In the genomic region with DNA sequence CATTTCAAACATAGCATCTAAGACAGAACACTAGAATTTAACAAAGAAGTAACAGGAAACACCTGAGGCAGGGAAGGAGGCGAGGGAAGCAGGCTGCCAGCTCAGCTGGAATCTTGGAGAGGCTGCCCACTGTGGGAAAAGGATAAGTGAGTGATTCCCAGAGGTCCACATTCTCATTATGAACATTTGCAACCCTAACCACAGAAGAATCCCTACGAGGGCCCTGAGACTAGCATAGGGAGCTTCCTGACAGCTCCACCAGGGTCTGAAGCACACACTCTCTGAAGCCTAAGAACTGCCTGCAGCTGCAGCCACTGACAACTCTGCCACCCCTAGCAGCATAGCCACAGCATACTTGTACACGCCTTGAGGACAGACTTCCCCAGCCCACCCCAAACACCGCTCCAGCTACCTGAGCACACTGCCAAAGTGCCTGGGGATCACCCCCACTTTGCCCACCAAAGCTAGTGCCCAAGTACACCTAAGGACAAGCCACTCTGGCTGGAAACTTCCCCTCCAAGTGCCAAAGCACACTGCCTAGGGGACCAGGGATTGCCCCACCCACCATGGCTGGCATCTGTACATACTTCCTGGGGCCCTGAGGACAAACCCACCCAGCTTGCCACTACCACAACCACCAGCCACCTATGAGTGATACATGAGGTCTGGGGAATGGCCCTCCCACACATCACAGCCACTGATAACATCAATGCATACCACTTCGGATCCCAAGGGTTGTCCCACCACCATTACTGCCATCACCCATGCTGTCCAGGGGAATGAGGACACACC, we compare ENCODE assay signal across 14 cellular contexts.
DNase-seq lines count a peak whose midpoint lies in the region; FAIRE-seq and TF ChIP-seq lines count a peak whose summit lies in the region.
"Had no signal": no experiment of that assay in that cellular context is flagged by ENCODE, and none has a peak within 500 bp of the region (broad histone marks: within the 10 kb centered on the region; RNA-seq: fewer than 3 reads in every experiment).

No MANE protein-coding gene starts in this region.

- H3K36me3 ChIP-seq in endothelial cell of umbilical vein (ENCODE audit: control insufficient read depth in 2 of 2, extremely low read depth in 1 of 2, insufficient read depth in 2 of 2, low read length in 2 of 2) (no peaks in the 10 kb centered on the region), H7 (replicated peaks; ENCODE audit: control insufficient read depth, insufficient read depth, low read length) (no peaks in the 10 kb centered on the region; the same call in 1 of the 2 replicates)
- H3K36me3 ChIP-seq: gastrocnemius medialis had no signal

- H3K27ac ChIP-seq in endothelial cell of umbilical vein (ENCODE audit: insufficient read depth, low read depth, low read length): peak overlapping the region; percentile 74
- H3K27ac ChIP-seq: gastrocnemius medialis had no signal

- no peaks in the 10 kb centered on the region for H3K9me1 ChIP-seq in endothelial cell of umbilical vein (replicated peaks; ENCODE audit: control insufficient read depth, extremely low read depth, insufficient read depth, low read length)

- peak overlapping the region; percentile 33 for H3K27ac Mint-ChIP-seq in osteocyte (ENCODE audit: unreplicated experiment)
- no peak overlapping the region for H3K27ac Mint-ChIP-seq in progenitor cell of endocrine pancreas

- H4K20me1 ChIP-seq in endothelial cell of umbilical vein (replicated peaks; ENCODE audit: control insufficient read depth, extremely low read depth, insufficient read depth, low read length): no peaks in the 10 kb centered on the region

- CTCF ChIA-PET in endothelial cell of umbilical vein (lab: Charles Lee): interaction anchor here (1.5 kb wide), 1 partner anchor 68 kb away, joined by 5 read pairs; no protein-coding TSS in a partner anchor

- no peaks in the 10 kb centered on the region for H3K27me3 Mint-ChIP-seq in osteocyte (ENCODE audit: unreplicated experiment)
- no peaks in the 10 kb centered on the region for H3K27me3 Mint-ChIP-seq in progenitor cell of endocrine pancreas

- no TSS peak for BruUV-seq in endothelial cell of umbilical vein (replicated peaks; lab: Mats Ljungman, UMichigan)

- peaks cover 6% of the 10 kb centered on the region for H3K4me1 ChIP-seq in endothelial cell of umbilical vein (ENCODE audit: control insufficient read depth, extremely low read depth, insufficient read depth, low read length)

- peak; percentile 14 for DNase-seq in D341Med (ENCODE audit: low spot score)
- DNase-seq in LHCN-M2 (ENCODE audit: low read depth): peak; percentile 63
- peak; percentile 96 for DNase-seq in endothelial cell of umbilical vein (ENCODE audit: low read depth, low spot score)
- no peak for DNase-seq in osteocyte (ENCODE audit: extremely low spot score, unreplicated experiment)
- DNase-seq in H7: no peak
- DNase-seq in DMS53 (lab: John Stamatoyannopoulos, UW): no peak
- no peak for DNase-seq in COLO668 (lab: John Stamatoyannopoulos, UW; ENCODE audit: unreplicated experiment)
- no peak for DNase-seq in progenitor cell of endocrine pancreas (ENCODE audit: low spot score, unreplicated experiment)
- DNase-seq: activated T-cell treated with anti-CD3 and anti-CD28 coated beads for 4 hours, gastrocnemius medialis, left cardiac atrium, NCI-H1417, NCI-H526, RPMI8226 had no signal

- no peak for TF ChIP-seq POLR2A in endothelial cell of umbilical vein (IDR thresholded peaks at IDR 0.05; ENCODE audit: low read depth, low read length)

- H3K9me3 ChIP-seq in endothelial cell of umbilical vein (replicated peaks; ENCODE audit: control insufficient read depth, insufficient read depth, low read length): no peaks in the 10 kb centered on the region
- H3K9me3 ChIP-seq: gastrocnemius medialis had no signal

- FAIRE-seq in endothelial cell of umbilical vein (lab: Jason Lieb, UNC): no peak

- no peak overlapping the region for H3K9ac ChIP-seq in endothelial cell of umbilical vein (replicated peaks; ENCODE audit: extremely low read depth, insufficient read depth, low read length)

- POLR2A ChIA-PET in endothelial cell of umbilical vein (lab: Charles Lee): no interaction called here

- no peak overlapping the region for H3K4me3 Mint-ChIP-seq in osteocyte (ENCODE audit: unreplicated experiment)
- no peak overlapping the region for H3K4me3 Mint-ChIP-seq in progenitor cell of endocrine pancreas (ENCODE audit: low read depth)

- TF ChIP-seq CTCF in endothelial cell of umbilical vein (IDR thresholded peaks at IDR 0.05; ENCODE audit: extremely low read depth in 1 of 2, insufficient read depth in 1 of 2, low read depth in 1 of 2, low read length in 2 of 2) (no peak), osteocyte (IDR thresholded peaks at IDR 0.05) (no peak), progenitor cell of endocrine pancreas (IDR thresholded peaks at IDR 0.05; ENCODE audit: unreplicated experiment) (no peak)

- H3K4me3 ChIP-seq in endothelial cell of umbilical vein (replicated peaks in 1 of 3; ENCODE audit: insufficient read depth in 1 of 3, low read depth in 1 of 3, low read length in 3 of 3): no peak overlapping the region
- no peak overlapping the region for H3K4me3 ChIP-seq in H7 (ENCODE audit: insufficient read depth, low read depth, low read length)
- H3K4me3 ChIP-seq: gastrocnemius medialis had no signal

- H3K4me1 Mint-ChIP-seq in osteocyte (ENCODE audit: unreplicated experiment) (peaks cover 14% of the 10 kb centered on the region), progenitor cell of endocrine pancreas (ENCODE audit: low read depth) (peaks cover 2% of the 10 kb centered on the region)

- H2AFZ ChIP-seq in endothelial cell of umbilical vein (ENCODE audit: low read depth, low read length): no peak overlapping the region

- H3K27me3 ChIP-seq in endothelial cell of umbilical vein (ENCODE audit: control insufficient read depth in 2 of 2, insufficient read depth in 2 of 2, low read length in 2 of 2) (no peaks in the 10 kb centered on the region), H7 (ENCODE audit: control insufficient read depth, insufficient read depth, low read length) (no peaks in the 10 kb centered on the region)
- H3K27me3 ChIP-seq: gastrocnemius medialis had no signal

- dilution Hi-C loops in endothelial cell of umbilical vein (cut with MboI; ENCODE audit: extremely low pct_ligation_motif_present, low sequenced_read_pairs): no loop called here

- intact Hi-C loops in endothelial cell of umbilical vein (cut with micrococcal nuclease): no loop called here

- H3K36me3 Mint-ChIP-seq in osteocyte (ENCODE audit: unreplicated experiment): peaks cover 28% of the 10 kb centered on the region
- H3K36me3 Mint-ChIP-seq in progenitor cell of endocrine pancreas (ENCODE audit: insufficient read depth): peaks cover 66% of the 10 kb centered on the region

- H3K9me3 Mint-ChIP-seq in osteocyte (ENCODE audit: unreplicated experiment) (peaks cover 22% of the 10 kb centered on the region), progenitor cell of endocrine pancreas (ENCODE audit: low read depth) (peaks cover 46% of the 10 kb centered on the region)

- H3K4me2 ChIP-seq in endothelial cell of umbilical vein (ENCODE audit: insufficient read depth, low read length): no peak overlapping the region

- peaks cover 76% of the 10 kb centered on the region for H3K79me2 ChIP-seq in endothelial cell of umbilical vein (ENCODE audit: control insufficient read depth, insufficient read depth, low read length)

TF ChIP-seq in endothelial cell of umbilical vein, 7 proteins besides CTCF, POLR2A, EP300 and RAD21:
- TF ChIP-seq MYC (IDR thresholded peaks at IDR 0.05; ENCODE audit: low read depth, low read length) (no peak), GATA2 (IDR thresholded peaks at IDR 0.05; ENCODE audit: insufficient read depth, insufficient read length, low read depth, low read length) (no peak), JUN (IDR thresholded peaks at IDR 0.05; ENCODE audit: borderline replicate concordance, insufficient read depth, insufficient read length, low read depth) (no peak), EZH2 (IDR thresholded peaks at IDR 0.05; ENCODE audit: borderline replicate concordance, low read depth, low read length, severe bottlenecking) (no peak), FOS (IDR thresholded peaks at IDR 0.05; ENCODE audit: borderline replicate concordance, insufficient read depth, low read length) (no peak), POLR2AphosphoS5 (IDR thresholded peaks at IDR 0.05; ENCODE audit: insufficient read depth, low read depth, low read length) (no peak)
- TF ChIP-seq, protein P1, sequence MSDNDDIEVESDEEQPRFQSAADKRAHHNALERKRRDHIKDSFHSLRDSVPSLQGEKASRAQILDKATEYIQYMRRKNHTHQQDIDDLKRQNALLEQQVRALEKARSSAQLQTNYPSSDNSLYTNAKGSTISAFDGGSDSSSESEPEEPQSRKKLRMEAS (IDR thresholded peaks at IDR 0.05; ENCODE audit: insufficient read depth, insufficient read length): no peak

Comparison
In these comparisons a context has a peak if more than half of its experiments do, and no peak if none do; other contexts are left out.
1. DNase-seq: peak in D341Med (single experiment), LHCN-M2 (single experiment) and endothelial cell of umbilical vein (single experiment); none in osteocyte (single experiment), H7 (single experiment), DMS53 (single experiment), COLO668 (single experiment) and progenitor cell of endocrine pancreas (single experiment).